1 cellular context compared by ENCODE assay signal in genomic region chr20:57130160-57130772, GRCh38.
TF ChIP-seq lines count a peak whose summit lies in the region.

No MANE protein-coding gene starts in this region.

TF ChIP-seq in HepG2, 621 proteins besides CTCF, POLR2A, EP300 and RAD21 (continued from another document and continues in another):
- TF ChIP-seq ZNF235 (CRISPR knock-in tag; IDR thresholded peaks at IDR 0.05; ENCODE audit: borderline replicate concordance) (no peak), NR2F6 (IDR thresholded peaks at IDR 0.05) (peak; percentile 57; the same call in 1 of the 2 replicates), NR2F6 (CRISPR knock-in tag; IDR thresholded peaks at IDR 0.05) (peak; percentile 68; the same call in 1 of the 2 replicates), ZNF720 (CRISPR knock-in tag; IDR thresholded peaks at IDR 0.05) (no peak), ZNF567 (CRISPR knock-in tag; IDR thresholded peaks at IDR 0.05; ENCODE audit: borderline replicate concordance) (0 out of 2 replicates have a peak, but pooled peaks have one; percentile 24), SETDB1 (CRISPR knock-in tag; IDR thresholded peaks at IDR 0.05; ENCODE audit: borderline replicate concordance) (peak; percentile 90; the same call in 1 of the 2 replicates), JUN (CRISPR knock-in tag; IDR thresholded peaks at IDR 0.05) (no peak), KDM2A (CRISPR knock-in tag; IDR thresholded peaks at IDR 0.05; ENCODE audit: borderline replicate concordance, low read depth) (no peak; the same call in 1 of the 2 replicates), TEAD2 (CRISPR knock-in tag; IDR thresholded peaks at IDR 0.05) (no peak; the same call in 1 of the 2 replicates), RORA (CRISPR knock-in tag; IDR thresholded peaks at IDR 0.05) (peak; percentile 97; the same call in 1 of the 2 replicates), NCOR1 (IDR thresholded peaks at IDR 0.05; ENCODE audit: borderline replicate concordance, low read length) (peak; percentile 73; the same call in 1 of the 2 replicates), KLF15 (CRISPR knock-in tag; IDR thresholded peaks at IDR 0.05; ENCODE audit: borderline replicate concordance) (no peak), ZNF710 (CRISPR knock-in tag; IDR thresholded peaks at IDR 0.05; ENCODE audit: borderline replicate concordance) (no peak), ZNF432 (CRISPR knock-in tag; IDR thresholded peaks at IDR 0.05; ENCODE audit: borderline replicate concordance) (peak; percentile 75; the same call in 1 of the 2 replicates), RELA (CRISPR knock-in tag; IDR thresholded peaks at IDR 0.05) (no peak), ZNF512 (CRISPR knock-in tag; IDR thresholded peaks at IDR 0.05) (peak; percentile 36; the same call in 1 of the 2 replicates), NBN (conservative IDR thresholded peaks at IDR 0.05) (no peak), MXD3 (CRISPR knock-in tag; IDR thresholded peaks at IDR 0.05) (no peak), ZBTB33 (CRISPR knock-in tag; IDR thresholded peaks at IDR 0.05) (peak; percentile 65), KAT2B (IDR thresholded peaks at IDR 0.05; ENCODE audit: borderline replicate concordance, low read depth, low read length) (no peak), HNF1B (CRISPR knock-in tag; IDR thresholded peaks at IDR 0.05) (peak; percentile 96), ZBTB39 (CRISPR knock-in tag; IDR thresholded peaks at IDR 0.05) (no peak; the same call in 1 of the 2 replicates), ZNF781 (CRISPR knock-in tag; IDR thresholded peaks at IDR 0.05; ENCODE audit: borderline replicate concordance, not compliant biosample characterization) (peak; percentile 81), ZNF282 (IDR thresholded peaks at IDR 0.05; ENCODE audit: partially characterized antibody) (no peak), ZBTB26 (CRISPR knock-in tag; IDR thresholded peaks at IDR 0.05; ENCODE audit: borderline replicate concordance) (no peak), SKI (IDR thresholded peaks at IDR 0.05; ENCODE audit: partially characterized antibody) (peak; percentile 61), MAFK (conservative IDR thresholded peaks at IDR 0.05 in 1 of 2, IDR thresholded peaks at IDR 0.05 in 1 of 2; ENCODE audit: low read length in 2 of 2) (peak in 1 of 2 experiments; percentile 55; a peak in 2 of 4 replicates), SIN3B (IDR thresholded peaks at IDR 0.05; ENCODE audit: low read length) (no peak), KMT2B (CRISPR knock-in tag; IDR thresholded peaks at IDR 0.05) (peak; percentile 45; the same call in 1 of the 2 replicates), KLF12 (CRISPR knock-in tag; IDR thresholded peaks at IDR 0.05; ENCODE audit: borderline replicate concordance) (no peak), KLF13 (CRISPR knock-in tag; IDR thresholded peaks at IDR 0.05) (no peak), SIN3A (IDR thresholded peaks at IDR 0.05; ENCODE audit: borderline replicate concordance, low read depth, low read length) (peak; percentile 19; the same call in 1 of the 2 replicates), ZNF550 (CRISPR knock-in tag; IDR thresholded peaks at IDR 0.05; ENCODE audit: borderline replicate concordance) (no peak), ZBTB38 (CRISPR knock-in tag; IDR thresholded peaks at IDR 0.05) (no peak)
- TF ChIP-seq, protein P1, sequence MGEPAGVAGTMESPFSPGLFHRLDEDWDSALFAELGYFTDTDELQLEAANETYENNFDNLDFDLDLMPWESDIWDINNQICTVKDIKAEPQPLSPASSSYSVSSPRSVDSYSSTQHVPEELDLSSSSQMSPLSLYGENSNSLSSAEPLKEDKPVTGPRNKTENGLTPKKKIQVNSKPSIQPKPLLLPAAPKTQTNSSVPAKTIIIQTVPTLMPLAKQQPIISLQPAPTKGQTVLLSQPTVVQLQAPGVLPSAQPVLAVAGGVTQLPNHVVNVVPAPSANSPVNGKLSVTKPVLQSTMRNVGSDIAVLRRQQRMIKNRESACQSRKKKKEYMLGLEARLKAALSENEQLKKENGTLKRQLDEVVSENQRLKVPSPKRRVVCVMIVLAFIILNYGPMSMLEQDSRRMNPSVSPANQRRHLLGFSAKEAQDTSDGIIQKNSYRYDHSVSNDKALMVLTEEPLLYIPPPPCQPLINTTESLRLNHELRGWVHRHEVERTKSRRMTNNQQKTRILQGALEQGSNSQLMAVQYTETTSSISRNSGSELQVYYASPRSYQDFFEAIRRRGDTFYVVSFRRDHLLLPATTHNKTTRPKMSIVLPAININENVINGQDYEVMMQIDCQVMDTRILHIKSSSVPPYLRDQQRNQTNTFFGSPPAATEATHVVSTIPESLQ (CRISPR knock-in tag; conservative IDR thresholded peaks at IDR 0.05) = no peak
- TF ChIP-seq, protein P2, sequence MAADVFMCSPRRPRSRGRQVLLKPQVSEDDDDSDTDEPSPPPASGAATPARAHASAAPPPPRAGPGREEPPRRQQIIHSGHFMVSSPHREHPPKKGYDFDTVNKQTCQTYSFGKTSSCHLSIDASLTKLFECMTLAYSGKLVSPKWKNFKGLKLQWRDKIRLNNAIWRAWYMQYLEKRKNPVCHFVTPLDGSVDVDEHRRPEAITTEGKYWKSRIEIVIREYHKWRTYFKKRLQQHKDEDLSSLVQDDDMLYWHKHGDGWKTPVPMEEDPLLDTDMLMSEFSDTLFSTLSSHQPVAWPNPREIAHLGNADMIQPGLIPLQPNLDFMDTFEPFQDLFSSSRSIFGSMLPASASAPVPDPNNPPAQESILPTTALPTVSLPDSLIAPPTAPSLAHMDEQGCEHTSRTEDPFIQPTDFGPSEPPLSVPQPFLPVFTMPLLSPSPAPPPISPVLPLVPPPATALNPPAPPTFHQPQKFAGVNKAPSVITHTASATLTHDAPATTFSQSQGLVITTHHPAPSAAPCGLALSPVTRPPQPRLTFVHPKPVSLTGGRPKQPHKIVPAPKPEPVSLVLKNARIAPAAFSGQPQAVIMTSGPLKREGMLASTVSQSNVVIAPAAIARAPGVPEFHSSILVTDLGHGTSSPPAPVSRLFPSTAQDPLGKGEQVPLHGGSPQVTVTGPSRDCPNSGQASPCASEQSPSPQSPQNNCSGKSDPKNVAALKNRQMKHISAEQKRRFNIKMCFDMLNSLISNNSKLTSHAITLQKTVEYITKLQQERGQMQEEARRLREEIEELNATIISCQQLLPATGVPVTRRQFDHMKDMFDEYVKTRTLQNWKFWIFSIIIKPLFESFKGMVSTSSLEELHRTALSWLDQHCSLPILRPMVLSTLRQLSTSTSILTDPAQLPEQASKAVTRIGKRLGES (CRISPR knock-in tag; IDR thresholded peaks at IDR 0.05; ENCODE audit: borderline replicate concordance) = no peak
- TF ChIP-seq, protein P3, sequence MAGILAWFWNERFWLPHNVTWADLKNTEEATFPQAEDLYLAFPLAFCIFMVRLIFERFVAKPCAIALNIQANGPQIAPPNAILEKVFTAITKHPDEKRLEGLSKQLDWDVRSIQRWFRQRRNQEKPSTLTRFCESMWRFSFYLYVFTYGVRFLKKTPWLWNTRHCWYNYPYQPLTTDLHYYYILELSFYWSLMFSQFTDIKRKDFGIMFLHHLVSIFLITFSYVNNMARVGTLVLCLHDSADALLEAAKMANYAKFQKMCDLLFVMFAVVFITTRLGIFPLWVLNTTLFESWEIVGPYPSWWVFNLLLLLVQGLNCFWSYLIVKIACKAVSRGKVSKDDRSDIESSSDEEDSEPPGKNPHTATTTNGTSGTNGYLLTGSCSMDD (CRISPR knock-in tag; IDR thresholded peaks at IDR 0.05) = no peak
- TF ChIP-seq, protein P4, sequence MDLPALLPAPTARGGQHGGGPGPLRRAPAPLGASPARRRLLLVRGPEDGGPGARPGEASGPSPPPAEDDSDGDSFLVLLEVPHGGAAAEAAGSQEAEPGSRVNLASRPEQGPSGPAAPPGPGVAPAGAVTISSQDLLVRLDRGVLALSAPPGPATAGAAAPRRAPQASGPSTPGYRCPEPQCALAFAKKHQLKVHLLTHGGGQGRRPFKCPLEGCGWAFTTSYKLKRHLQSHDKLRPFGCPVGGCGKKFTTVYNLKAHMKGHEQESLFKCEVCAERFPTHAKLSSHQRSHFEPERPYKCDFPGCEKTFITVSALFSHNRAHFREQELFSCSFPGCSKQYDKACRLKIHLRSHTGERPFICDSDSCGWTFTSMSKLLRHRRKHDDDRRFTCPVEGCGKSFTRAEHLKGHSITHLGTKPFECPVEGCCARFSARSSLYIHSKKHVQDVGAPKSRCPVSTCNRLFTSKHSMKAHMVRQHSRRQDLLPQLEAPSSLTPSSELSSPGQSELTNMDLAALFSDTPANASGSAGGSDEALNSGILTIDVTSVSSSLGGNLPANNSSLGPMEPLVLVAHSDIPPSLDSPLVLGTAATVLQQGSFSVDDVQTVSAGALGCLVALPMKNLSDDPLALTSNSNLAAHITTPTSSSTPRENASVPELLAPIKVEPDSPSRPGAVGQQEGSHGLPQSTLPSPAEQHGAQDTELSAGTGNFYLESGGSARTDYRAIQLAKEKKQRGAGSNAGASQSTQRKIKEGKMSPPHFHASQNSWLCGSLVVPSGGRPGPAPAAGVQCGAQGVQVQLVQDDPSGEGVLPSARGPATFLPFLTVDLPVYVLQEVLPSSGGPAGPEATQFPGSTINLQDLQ (CRISPR knock-in tag; IDR thresholded peaks at IDR 0.05) = no peak
